Comparison of ENCODE assay signal across 14 cellular contexts in the genomic region with DNA sequence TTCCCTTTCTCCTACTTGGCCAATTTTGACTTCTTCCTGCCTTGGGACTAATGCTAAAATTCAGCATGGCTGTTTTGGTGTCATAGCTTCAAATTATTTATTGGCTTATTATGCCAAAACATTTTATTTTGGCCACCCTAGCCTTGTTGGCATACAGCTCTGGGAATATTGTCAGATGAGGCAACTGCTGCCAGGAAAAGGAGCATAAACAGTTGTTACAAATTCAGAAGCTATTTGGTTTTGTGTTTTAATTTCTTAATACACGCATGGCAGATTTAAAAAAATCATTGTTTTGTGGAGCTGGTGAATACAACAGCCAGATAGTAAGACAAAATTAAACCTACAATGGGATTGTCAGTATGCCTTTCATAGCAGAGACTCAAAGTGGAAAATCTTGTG.
DNase-seq lines count a peak whose midpoint lies in the region; ATAC-seq and TF ChIP-seq lines count a peak whose summit lies in the region.
"Had no signal": no experiment of that assay in that cellular context is flagged by ENCODE, and none has a peak within 500 bp of the region (broad histone marks: within the 10 kb centered on the region; RNA-seq: fewer than 3 reads in every experiment).

No MANE protein-coding gene starts in this region.

- H3K27ac ChIP-seq in SK-N-SH (ENCODE audit: low read depth in 2 of 2, low read length in 1 of 2) (peak overlapping the region; percentile 70 to 98; a peak in 3 of 4 replicates), fibroblast of lung (ENCODE audit: insufficient read depth, low read length) (peak overlapping the region; percentile 49), osteoblast (ENCODE audit: low read depth, low read length) (peak overlapping the region; percentile 85)
- H3K27ac ChIP-seq: lower lobe of right lung had no signal

- no peaks in the 10 kb centered on the region for H3K9me3 Mint-ChIP-seq in Calu3 (ENCODE audit: low read depth, unreplicated experiment)
- H3K9me3 Mint-ChIP-seq in activated CD8-positive, alpha-beta memory T cell treated with anti-CD3 and anti-CD28 coated beads, Interleukin-2, amount 10 ng/mL, durations not matched to agents 7 days and 5 days (ENCODE audit: low read depth) = no peaks in the 10 kb centered on the region
- H3K9me3 Mint-ChIP-seq: activated T-helper 1 cell treated with anti-CD3 and anti-CD28 coated beads, Interleukin-12 subunit alpha, Interleukin-12 subunit beta, Interleukin-2, Interleukin-4 antibody, amounts not matched to agents 30 ng/mL and 10 ng/mL and 1 ng/mL, durations not matched to agents 14 hours and 24 hours and 36 hours had no signal

- peak overlapping the region; percentile 39 for H3K4me3 Mint-ChIP-seq in Calu3 (ENCODE audit: low read depth, unreplicated experiment)
- H3K4me3 Mint-ChIP-seq in activated CD8-positive, alpha-beta memory T cell treated with anti-CD3 and anti-CD28 coated beads, Interleukin-2, amount 10 ng/mL, durations not matched to agents 7 days and 5 days = no peak overlapping the region
- H3K4me3 Mint-ChIP-seq: activated T-helper 1 cell treated with anti-CD3 and anti-CD28 coated beads, Interleukin-12 subunit alpha, Interleukin-12 subunit beta, Interleukin-2, Interleukin-4 antibody, amounts not matched to agents 30 ng/mL and 10 ng/mL and 1 ng/mL, durations not matched to agents 14 hours and 24 hours and 36 hours had no signal

- peaks cover 29% of the 10 kb centered on the region for H3K36me3 Mint-ChIP-seq in Calu3 (ENCODE audit: insufficient read depth, unreplicated experiment)
- no peaks in the 10 kb centered on the region for H3K36me3 Mint-ChIP-seq in activated CD8-positive, alpha-beta memory T cell treated with anti-CD3 and anti-CD28 coated beads, Interleukin-2, amount 10 ng/mL, durations not matched to agents 7 days and 5 days

- H3K9ac ChIP-seq in SK-N-SH = peak overlapping the region; percentile 67
- no peak overlapping the region for H3K9ac ChIP-seq in fibroblast of lung (ENCODE audit: insufficient read depth, low read length)

- H3K36me3 ChIP-seq in SK-N-SH (replicated peaks in 1 of 2; ENCODE audit: control insufficient read depth in 1 of 2, insufficient read depth in 2 of 2, low read length in 1 of 2) = peaks cover 8 to 17% of the 10 kb centered on the region in 2 experiments
- no peaks in the 10 kb centered on the region for H3K36me3 ChIP-seq in fibroblast of lung (ENCODE audit: control insufficient read depth, insufficient read depth, low read length)
- peaks cover 28% of the 10 kb centered on the region for H3K36me3 ChIP-seq in osteoblast (ENCODE audit: insufficient read depth, low read length)
- H3K36me3 ChIP-seq: lower lobe of right lung had no signal

- no peak for TF ChIP-seq RAD21 in SK-N-SH (IDR thresholded peaks at IDR 0.05; ENCODE audit: low read length)

- intact Hi-C loops in Calu3 (cut with micrococcal nuclease; ENCODE audit: unreplicated experiment) = loop anchor here (2.0 to 5.0 kb wide), 2 partner anchors 14 to 119 kb away; no protein-coding TSS in a partner anchor

- DNase-seq in Calu3 (no peak), SK-N-SH (no peak), fibroblast of lung (ENCODE audit: low read depth in 2 of 2) (peak in 1 of 2 donors; percentile 37), osteoblast (ENCODE audit: insufficient read length, low spot score, missing footprints) (no peak), NCI-H526 (lab: John Stamatoyannopoulos, UW) (no peak), nucleus accumbens (lab: John Stamatoyannopoulos, UW) (no peak)
- no peak for DNase-seq in activated CD8-positive, alpha-beta memory T cell treated with anti-CD3 and anti-CD28 coated beads, Interleukin-2, amount 10 ng/mL, durations not matched to agents 7 days and 5 days
- DNase-seq: activated CD4-positive, alpha-beta T cell treated with anti-CD3 and anti-CD28 coated beads for 48 hours; anterior cingulate cortex; head of caudate nucleus; lower lobe of right lung; T-helper 2 cell had no signal

- H4K20me1 ChIP-seq in SK-N-SH (ENCODE audit: insufficient read depth) (no peaks in the 10 kb centered on the region), fibroblast of lung (ENCODE audit: control insufficient read depth, extremely low read depth, insufficient read depth, low read length) (no peaks in the 10 kb centered on the region), osteoblast (ENCODE audit: insufficient read depth, low read length) (no peaks in the 10 kb centered on the region)

- H3K4me1 Mint-ChIP-seq in Calu3 (ENCODE audit: low read depth, unreplicated experiment) = peaks cover 80% of the 10 kb centered on the region
- H3K4me1 Mint-ChIP-seq in activated CD8-positive, alpha-beta memory T cell treated with anti-CD3 and anti-CD28 coated beads, Interleukin-2, amount 10 ng/mL, durations not matched to agents 7 days and 5 days = no peaks in the 10 kb centered on the region

- POLR2A ChIA-PET in SK-N-SH (lab: Yijun Ruan, JAX) = interaction anchor here (0.9 kb wide), 1 partner anchor 122 kb away, joined by 3 read pairs; the partner anchor contains the start of gene DDAH1

- no peak for TF ChIP-seq EP300 in SK-N-SH (IDR thresholded peaks at IDR 0.05; ENCODE audit: borderline replicate concordance in 1 of 2, low read depth in 1 of 2, low read length in 1 of 2)

- H2AFZ ChIP-seq in SK-N-SH (ENCODE audit: low read depth) = no peak overlapping the region
- H2AFZ ChIP-seq in fibroblast of lung (ENCODE audit: low read length) = no peak overlapping the region
- H2AFZ ChIP-seq in osteoblast (ENCODE audit: low read length) = no peak overlapping the region

- no peaks in the 10 kb centered on the region for H3K27me3 ChIP-seq in SK-N-SH (ENCODE audit: insufficient read depth)
- no peaks in the 10 kb centered on the region for H3K27me3 ChIP-seq in fibroblast of lung (ENCODE audit: control insufficient read depth, insufficient read depth, low read length)
- no peaks in the 10 kb centered on the region for H3K27me3 ChIP-seq in osteoblast (ENCODE audit: insufficient read depth, low read length)

- H3K27me3 Mint-ChIP-seq in Calu3 (ENCODE audit: unreplicated experiment) = no peaks in the 10 kb centered on the region
- H3K27me3 Mint-ChIP-seq in activated CD8-positive, alpha-beta memory T cell treated with anti-CD3 and anti-CD28 coated beads, Interleukin-2, amount 10 ng/mL, durations not matched to agents 7 days and 5 days = peaks cover 38% of the 10 kb centered on the region

- H3K9me3 ChIP-seq in SK-N-SH = no peaks in the 10 kb centered on the region
- no peaks in the 10 kb centered on the region for H3K9me3 ChIP-seq in fibroblast of lung (ENCODE audit: control insufficient read depth, insufficient read depth, low read depth, low read length)
- no peaks in the 10 kb centered on the region for H3K9me3 ChIP-seq in osteoblast (ENCODE audit: low read depth, low read length)
- H3K9me3 ChIP-seq: lower lobe of right lung had no signal

- peaks cover 68% of the 10 kb centered on the region for H3K79me2 ChIP-seq in SK-N-SH (ENCODE audit: insufficient read depth)
- H3K79me2 ChIP-seq in fibroblast of lung (ENCODE audit: control insufficient read depth, insufficient read depth, low read length) = peaks cover 2% of the 10 kb centered on the region
- peaks cover 40% of the 10 kb centered on the region for H3K79me2 ChIP-seq in osteoblast (ENCODE audit: insufficient read depth, low read length)

- BruUV-seq in Calu3 (replicated peaks; lab: Mats Ljungman, UMichigan) = no TSS peak

- peak overlapping the region; percentile 60; the same call in 1 of the 2 replicates for H3K4me2 ChIP-seq in SK-N-SH
- H3K4me2 ChIP-seq in fibroblast of lung (ENCODE audit: extremely low read depth, insufficient read depth, low read length) = peak overlapping the region; percentile 20
- peak overlapping the region; percentile 4 for H3K4me2 ChIP-seq in osteoblast (ENCODE audit: insufficient read depth, low read length)

- no peak overlapping the region; a peak in 1 of 4 replicates for H3K4me3 ChIP-seq in SK-N-SH (ENCODE audit: low read depth in 2 of 2, low read length in 1 of 2)
- no peak overlapping the region for H3K4me3 ChIP-seq in fibroblast of lung (replicated peaks in 1 of 4; ENCODE audit: control extremely low read depth in 1 of 4, insufficient read depth in 1 of 4, low read depth in 3 of 4, low read length in 4 of 4)
- no peak overlapping the region for H3K4me3 ChIP-seq in osteoblast (ENCODE audit: insufficient read depth, low read length)
- H3K4me3 ChIP-seq: lower lobe of right lung had no signal

- WGBS in SK-N-SH (ENCODE audit: low lambda C conversion rate) = 47% methylated on average over 1 of the region's 1 CpG

- no peak for ATAC-seq in activated CD8-positive, alpha-beta memory T cell treated with anti-CD3 and anti-CD28 coated beads, Interleukin-2, amount 10 ng/mL, durations not matched to agents 7 days and 5 days
- ATAC-seq in HG03039 (IDR thresholded peaks at IDR 0.05; ENCODE audit: unreplicated experiment) = no peak

- no peak for TF ChIP-seq CTCF in Calu3 (IDR thresholded peaks at IDR 0.05; ENCODE audit: unreplicated experiment)
- TF ChIP-seq CTCF in SK-N-SH (IDR thresholded peaks at IDR 0.05) = no peak
- TF ChIP-seq CTCF in fibroblast of lung (conservative IDR thresholded peaks at IDR 0.05 in 1 of 2, IDR thresholded peaks at IDR 0.05 in 1 of 2; ENCODE audit: low read depth in 1 of 2, low read length in 2 of 2) = no peak
- no peak for TF ChIP-seq CTCF in osteoblast (IDR thresholded peaks at IDR 0.05; ENCODE audit: extremely low read depth, low read depth, low read length)

- CTCF ChIA-PET in Calu3 (lab: Charles Lee) (interaction anchor here (0.7 to 2.8 kb wide), 15 partner anchors 14 to 349 kb away, joined by 3 to 15 read pairs (median 7); partner anchors contain the start of genes BCL10, CCN1 and DDAH1), SK-N-SH (lab: Yijun Ruan, JAX) (interaction anchor here (0.9 to 3.1 kb wide), 10 partner anchors 35 to 350 kb away, joined by 3 to 13 read pairs (median 4); no protein-coding TSS in a partner anchor)
- CTCF ChIA-PET in activated CD8-positive, alpha-beta memory T cell treated with anti-CD3 and anti-CD28 coated beads, Interleukin-2, amount 10 ng/mL, durations not matched to agents 7 days and 5 days (lab: Charles Lee) = no interaction called here

- peak overlapping the region; percentile 96 for H3K27ac Mint-ChIP-seq in Calu3 (ENCODE audit: unreplicated experiment)
- H3K27ac Mint-ChIP-seq in activated CD8-positive, alpha-beta memory T cell treated with anti-CD3 and anti-CD28 coated beads, Interleukin-2, amount 10 ng/mL, durations not matched to agents 7 days and 5 days = no peak overlapping the region
- H3K27ac Mint-ChIP-seq: activated T-helper 1 cell treated with anti-CD3 and anti-CD28 coated beads, Interleukin-12 subunit alpha, Interleukin-12 subunit beta, Interleukin-2, Interleukin-4 antibody, amounts not matched to agents 30 ng/mL and 10 ng/mL and 1 ng/mL, durations not matched to agents 14 hours and 24 hours and 36 hours had no signal

- H3K4me1 ChIP-seq in SK-N-SH (ENCODE audit: control insufficient read depth in 1 of 2, insufficient read depth in 2 of 2, low read depth in 1 of 2, low read length in 1 of 2) = peaks cover 2 to 65% of the 10 kb centered on the region in 2 experiments
- peaks cover 9% of the 10 kb centered on the region for H3K4me1 ChIP-seq in fibroblast of lung (ENCODE audit: control insufficient read depth, extremely low read depth, insufficient read depth, low read length)
- peaks cover 68% of the 10 kb centered on the region for H3K4me1 ChIP-seq in osteoblast (ENCODE audit: insufficient read depth, low read length)

- no peaks in the 10 kb centered on the region for H3K9me2 ChIP-seq in SK-N-SH

- H3F3A ChIP-seq in SK-N-SH (replicated peaks; ENCODE audit: insufficient read depth) = peaks cover 56% of the 10 kb centered on the region

Comparison
In these comparisons a context has a peak if more than half of its experiments do, and no peak if none do; other contexts are left out.
1. H3K4me2 ChIP-seq: peak in every context shown above with its lines; median percentile 60 in SK-N-SH; 20 in fibroblast of lung; 4 in osteoblast.